8 cellular contexts compared by ENCODE assay signal in genomic region chr22:38177926-38178604, GRCh38. TPM values are rescaled to one million over a fixed set of nuclear protein-coding genes. Genes with fewer than 3 reads are reported as not detected.
A peak's percentile ranks its signal among the peaks of the same experiment; 100 is the strongest.
DNase-seq lines count a peak whose midpoint lies in the region; ATAC-seq and TF ChIP-seq lines count a peak whose summit lies in the region.

No MANE protein-coding gene starts in this region.

- CTCF ChIA-PET in CD4-positive, alpha-beta memory T cell (lab: Charles Lee; ENCODE audit: partially characterized antibody) = no interaction called here

- POLR2A ChIA-PET in CD4-positive, alpha-beta memory T cell (lab: Charles Lee; ENCODE audit: partially characterized antibody) = no interaction called here

- peaks cover 70% of the 10 kb centered on the region for H3K4me1 ChIP-seq in KMS-11 (ENCODE audit: low read depth, poor library complexity, severe bottlenecking)
- peaks cover 48% of the 10 kb centered on the region for H3K4me1 ChIP-seq in CD4-positive, alpha-beta memory T cell (ENCODE audit: insufficient read depth, low read length)

- TF ChIP-seq CTCF in C4-2B (conservative IDR thresholded peaks at IDR 0.05) (no peak), KMS-11 (conservative IDR thresholded peaks at IDR 0.05; ENCODE audit: low read depth, low read length) (no peak), astrocyte of the spinal cord (IDR thresholded peaks at IDR 0.05; ENCODE audit: low read depth, low read length) (no peak)

- DNase-seq in astrocyte of the spinal cord (ENCODE audit: low read depth, low spot score) (peak; percentile 81), islet precursor cell (peak; percentile 95), NOMO-1 treated with DMSO at 0.1 percent for 48 hours (lab: John Stamatoyannopoulos, UW; ENCODE audit: unreplicated experiment) (no peak)
- DNase-seq in stimulated activated naive B cell treated with anti-CD40 and anti-IgM and Interleukin-4, amounts not matched to agents 10 μg/mL and 1 μg/mL and 100 μg/mL, for 72 hours = no peak
- no peak for DNase-seq in CD4-positive, alpha-beta memory T cell

- peak overlapping the region; percentile 97 for H3K4me2 ChIP-seq in KMS-11

- H3K27ac ChIP-seq in C4-2B (peak overlapping the region; percentile 96), KMS-11 (peak overlapping the region; percentile 91)
- no peak overlapping the region for H3K27ac ChIP-seq in CD4-positive, alpha-beta memory T cell (ENCODE audit: low read depth, low read length)

- in situ Hi-C loops in astrocyte of the spinal cord (cut with HindIII; ENCODE audit: low sequenced_read_pairs) = loop anchor here (25.0 kb wide), 1 partner anchor 134 kb away; the partner anchor contains the start of gene CSNK1E

- H3K36me3 Mint-ChIP-seq in stimulated activated naive B cell treated with anti-CD40 and anti-IgM and Interleukin-4, amounts not matched to agents 10 μg/mL and 1 μg/mL and 100 μg/mL, for 72 hours = peaks cover 5 to 10% of the 10 kb centered on the region in 2 donors
- H3K36me3 Mint-ChIP-seq in CD4-positive, alpha-beta memory T cell = peaks cover 3 to 20% of the 10 kb centered on the region in 2 donors

- peak overlapping the region; percentile 9; the same call in 1 of the 2 replicates for H2AFZ ChIP-seq in KMS-11 (ENCODE audit: low read depth)

- no peak overlapping the region for H3K4me3 ChIP-seq in KMS-11 (IDR thresholded peaks at IDR 0.05; ENCODE audit: insufficient read depth, low read depth, low read length)
- no peak overlapping the region for H3K4me3 ChIP-seq in astrocyte of the spinal cord (ENCODE audit: low read depth, low read length)
- no peak overlapping the region for H3K4me3 ChIP-seq in CD4-positive, alpha-beta memory T cell (ENCODE audit: low read length in 2 of 2)

- H3K4me1 Mint-ChIP-seq in stimulated activated naive B cell treated with anti-CD40 and anti-IgM and Interleukin-4, amounts not matched to agents 10 μg/mL and 1 μg/mL and 100 μg/mL, for 72 hours = peaks cover 52 to 58% of the 10 kb centered on the region in 2 donors
- peaks cover 40 to 80% (median 57%) of the 10 kb centered on the region in 4 donors for H3K4me1 Mint-ChIP-seq in CD4-positive, alpha-beta memory T cell

- no peaks in the 10 kb centered on the region for H3K9me3 ChIP-seq in CD4-positive, alpha-beta memory T cell (ENCODE audit: control insufficient read depth in 1 of 2, low read length in 2 of 2)

- peak overlapping the region; percentile 66 for H3K9ac ChIP-seq in KMS-11

- H3K27me3 ChIP-seq in KMS-11 (ENCODE audit: insufficient read depth, low read depth) = no peaks in the 10 kb centered on the region
- no peaks in the 10 kb centered on the region for H3K27me3 ChIP-seq in CD4-positive, alpha-beta memory T cell (ENCODE audit: insufficient read depth, low read length)

- no peaks in the 10 kb centered on the region for H3K79me2 ChIP-seq in KMS-11 (ENCODE audit: insufficient read depth, low read depth)

- H3K36me3 ChIP-seq in KMS-11 (ENCODE audit: insufficient read depth) = no peaks in the 10 kb centered on the region
- H3K36me3 ChIP-seq in CD4-positive, alpha-beta memory T cell (ENCODE audit: insufficient read depth, low read length) = no peaks in the 10 kb centered on the region

- H3K27me3 Mint-ChIP-seq in stimulated activated naive B cell treated with anti-CD40 and anti-IgM and Interleukin-4, amounts not matched to agents 10 μg/mL and 1 μg/mL and 100 μg/mL, for 72 hours = no peaks in the 10 kb centered on the region
- no peaks in the 10 kb centered on the region for H3K27me3 Mint-ChIP-seq in CD4-positive, alpha-beta memory T cell

- H3K4me3 Mint-ChIP-seq in stimulated activated naive B cell treated with anti-CD40 and anti-IgM and Interleukin-4, amounts not matched to agents 10 μg/mL and 1 μg/mL and 100 μg/mL, for 72 hours = no peak overlapping the region
- H3K4me3 Mint-ChIP-seq in CD4-positive, alpha-beta memory T cell = peak overlapping the region in 1 of 8 donors; percentile 62

- H4K20me1 ChIP-seq in KMS-11 (ENCODE audit: insufficient read depth) = no peaks in the 10 kb centered on the region

- no peaks in the 10 kb centered on the region for H3K9me3 Mint-ChIP-seq in stimulated activated naive B cell treated with anti-CD40 and anti-IgM and Interleukin-4, amounts not matched to agents 10 μg/mL and 1 μg/mL and 100 μg/mL, for 72 hours
- peaks cover 0 to 3% (median 0%) of the 10 kb centered on the region in 8 donors for H3K9me3 Mint-ChIP-seq in CD4-positive, alpha-beta memory T cell

- peak overlapping the region; percentile 65 for H3K27ac Mint-ChIP-seq in stimulated activated naive B cell treated with anti-CD40 and anti-IgM and Interleukin-4, amounts not matched to agents 10 μg/mL and 1 μg/mL and 100 μg/mL, for 72 hours
- peak overlapping the region in 3 of 7 donors; percentile 53 to 99 (median 55) for H3K27ac Mint-ChIP-seq in CD4-positive, alpha-beta memory T cell

- ATAC-seq in stimulated activated naive B cell treated with anti-CD40 and anti-IgM and Interleukin-4, amounts not matched to agents 10 μg/mL and 1 μg/mL and 100 μg/mL, for 72 hours (replicated peaks) = no peak
- ATAC-seq in GM19452 (IDR thresholded peaks at IDR 0.05; ENCODE audit: unreplicated experiment) = no peak

- intact Hi-C loops in CD4-positive, alpha-beta memory T cell (cut with micrococcal nuclease) = no loop called here

RNA-seq across cellular contexts. Expression of gene PLA2G6, which starts 3.6 kb away (rescaled TPM):
- total RNA-seq in CD4-positive, alpha-beta memory T cell = 100 to 1,000 TPM; 228 to 238 TPM
- 1 to 10 TPM; 1.1 to 4.7 TPM for polyA plus RNA-seq in CD4-positive, alpha-beta memory T cell

RNA-seq across cellular contexts. Expression of gene MAFF, which starts 23.7 kb away (rescaled TPM):
- total RNA-seq in CD4-positive, alpha-beta memory T cell = 1 to 10 TPM; 6.8 TPM
- polyA plus RNA-seq in CD4-positive, alpha-beta memory T cell = 1 to 10 TPM; 3.3 to 3.5 TPM

Comparison
In these comparisons a context has a peak if more than half of its experiments do, and no peak if none do; other contexts are left out.
1. DNase-seq: peak in astrocyte of the spinal cord (single experiment) and islet precursor cell (single experiment); none in stimulated activated naive B cell treated with anti-CD40 and anti-IgM and Interleukin-4, amounts not matched to agents 10 μg/mL and 1 μg/mL and 100 μg/mL, for 72 hours (single experiment), CD4-positive, alpha-beta memory T cell (0 of 5) and NOMO-1 treated with DMSO at 0.1 percent for 48 hours (single experiment).